ENCODE assay signal across 1 cellular context in genomic region chr3:194315088-194315964, GRCh38.
A peak's percentile ranks its signal among the peaks of the same experiment; 100 is the strongest.
TF ChIP-seq lines count a peak whose summit lies in the region.

No MANE protein-coding gene starts in this region.

TF ChIP-seq in HEK293, 187 proteins besides CTCF, POLR2A, EP300 and RAD21 (continued from another document and continues in another):
- TF ChIP-seq KLF10 (tag by site-specific recombination; IDR thresholded peaks at IDR 0.05) (no peak; the same call in 1 of the 2 replicates), TRIM28 (IDR thresholded peaks at IDR 0.05; ENCODE audit: borderline replicate concordance, low read length) (peak; percentile 45; the same call in 1 of the 2 replicates), ZNF37A (tag by site-specific recombination; IDR thresholded peaks at IDR 0.05) (no peak), ZNF837 (tag by site-specific recombination; IDR thresholded peaks at IDR 0.05) (no peak), KLF17 (tag by site-specific recombination; IDR thresholded peaks at IDR 0.05) (peak; percentile 95), ZNF48 (tag by site-specific recombination; IDR thresholded peaks at IDR 0.05) (no peak), REST (tag by site-specific recombination; IDR thresholded peaks at IDR 0.05) (no peak), BCL6B (tag by site-specific recombination; IDR thresholded peaks at IDR 0.05) (no peak), ZNF658 (tag by site-specific recombination; IDR thresholded peaks at IDR 0.05) (no peak), ZNF654 (tag by site-specific recombination; IDR thresholded peaks at IDR 0.05; ENCODE audit: low read depth) (peak; percentile 75), SALL2 (tag by site-specific recombination; IDR thresholded peaks at IDR 0.05; ENCODE audit: borderline replicate concordance) (no peak), GLIS2 (tag by site-specific recombination; IDR thresholded peaks at IDR 0.05) (peak; percentile 98), ZNF202 (tag by site-specific recombination; IDR thresholded peaks at IDR 0.05; ENCODE audit: borderline replicate concordance) (no peak), INSM2 (tag by site-specific recombination; IDR thresholded peaks at IDR 0.05) (peak; percentile 45; the same call in 1 of the 2 replicates), ZNF184 (tag by site-specific recombination; IDR thresholded peaks at IDR 0.05) (no peak), ZNF155 (tag by site-specific recombination; IDR thresholded peaks at IDR 0.05) (no peak), PRDM1 (tag by site-specific recombination; IDR thresholded peaks at IDR 0.05) (peak; percentile 87), ZNF341 (tag by site-specific recombination; IDR thresholded peaks at IDR 0.05; ENCODE audit: low read depth) (peak; percentile 99), MYNN (tag by site-specific recombination; IDR thresholded peaks at IDR 0.05; ENCODE audit: borderline replicate concordance) (no peak), ZNF473 (tag by site-specific recombination; IDR thresholded peaks at IDR 0.05) (no peak), ZNF596 (tag by site-specific recombination; IDR thresholded peaks at IDR 0.05) (peak; percentile 53; the same call in 1 of the 2 replicates), WT1 (tag by site-specific recombination; IDR thresholded peaks at IDR 0.05) (peak; percentile 53; the same call in 1 of the 2 replicates), ZNF175 (tag by site-specific recombination; IDR thresholded peaks at IDR 0.05) (no peak), HOXA7 (CRISPR knock-in tag; IDR thresholded peaks at IDR 0.05; ENCODE audit: borderline replicate concordance) (no peak), ZNF362 (tag by site-specific recombination; IDR thresholded peaks at IDR 0.05) (no peak), ZNF701 (tag by site-specific recombination; IDR thresholded peaks at IDR 0.05) (no peak), ZNF530 (tag by site-specific recombination; IDR thresholded peaks at IDR 0.05; ENCODE audit: low read depth) (no peak), ZNF558 (tag by site-specific recombination; IDR thresholded peaks at IDR 0.05) (no peak), ZXDB (tag by site-specific recombination; IDR thresholded peaks at IDR 0.05) (peak; percentile 58), ZNF529 (tag by site-specific recombination; IDR thresholded peaks at IDR 0.05; ENCODE audit: insufficient replicate concordance) (no peak), ZBTB44 (tag by site-specific recombination; IDR thresholded peaks at IDR 0.05) (peak; percentile 48; the same call in 1 of the 2 replicates), SCRT2 (tag by site-specific recombination; IDR thresholded peaks at IDR 0.05) (peak; percentile 83), ZSCAN30 (tag by site-specific recombination; IDR thresholded peaks at IDR 0.05) (peak; percentile 99), ZFP69B (tag by site-specific recombination; IDR thresholded peaks at IDR 0.05) (peak; percentile 85), GFI1B (tag by site-specific recombination; IDR thresholded peaks at IDR 0.05) (no peak), ZNF692 (tag by site-specific recombination; IDR thresholded peaks at IDR 0.05) (0 out of 2 replicates have a peak, but pooled peaks have one; percentile 41), ZNF391 (tag by site-specific recombination; IDR thresholded peaks at IDR 0.05; ENCODE audit: borderline replicate concordance, low read depth) (no peak), SP7 (tag by site-specific recombination; IDR thresholded peaks at IDR 0.05) (peak; percentile 96), ZFHX2 (tag by site-specific recombination; conservative IDR thresholded peaks at IDR 0.05) (peak; percentile 85), ZNF830 (tag by site-specific recombination; IDR thresholded peaks at IDR 0.05; ENCODE audit: low read depth) (no peak), ZSCAN23 (tag by site-specific recombination; IDR thresholded peaks at IDR 0.05) (no peak), ZBTB49 (tag by site-specific recombination; IDR thresholded peaks at IDR 0.05; ENCODE audit: low read depth) (no peak), REPIN1 (tag by site-specific recombination; IDR thresholded peaks at IDR 0.05; ENCODE audit: low read depth) (no peak), ZNF664 (tag by site-specific recombination; IDR thresholded peaks at IDR 0.05) (no peak), ZNF335 (tag by site-specific recombination; conservative IDR thresholded peaks at IDR 0.05) (peak; percentile 92), ZFP3 (tag by site-specific recombination; IDR thresholded peaks at IDR 0.05; ENCODE audit: low read depth) (no peak), ZNF561 (tag by site-specific recombination; IDR thresholded peaks at IDR 0.05; ENCODE audit: borderline replicate concordance) (no peak; the same call in none of the 2 replicates), PRDM4 (tag by site-specific recombination; IDR thresholded peaks at IDR 0.05) (peak; percentile 54; the same call in 1 of the 2 replicates), ZBTB48 (tag by site-specific recombination; IDR thresholded peaks at IDR 0.05) (peak; percentile 60; the same call in 1 of the 2 replicates), ZNF114 (tag by site-specific recombination; IDR thresholded peaks at IDR 0.05) (no peak)
